In the genomic region with DNA sequence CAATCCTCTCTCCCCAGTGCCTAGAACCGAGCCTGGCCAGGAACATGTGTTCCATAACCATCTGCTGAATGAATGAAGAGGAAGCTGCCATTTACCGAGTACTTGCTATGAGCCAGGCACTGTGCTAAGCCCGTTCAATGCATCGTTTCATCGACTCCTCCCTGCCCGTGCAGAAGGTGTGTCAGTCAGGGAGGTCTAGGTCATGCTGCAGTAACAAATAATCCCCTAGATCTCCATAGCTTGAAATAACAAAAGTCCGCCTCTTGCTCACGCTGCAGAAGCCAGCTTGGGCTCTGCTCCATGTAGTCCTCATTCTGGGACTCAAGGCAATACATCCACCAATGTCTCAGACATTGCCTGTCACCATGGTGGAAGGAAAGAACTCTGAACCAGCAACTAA, we compare ENCODE assay signal across 19 cellular contexts.
DNase-seq lines count a peak whose midpoint lies in the region; ATAC-seq and TF ChIP-seq lines count a peak whose summit lies in the region.
"Had no signal": no experiment of that assay in that cellular context is flagged by ENCODE, and none has a peak within 500 bp of the region (broad histone marks: within the 10 kb centered on the region; RNA-seq: fewer than 3 reads in every experiment).

No MANE protein-coding gene starts in this region.

- POLR2A ChIA-PET in Panc1 (lab: Charles Lee) = no interaction called here

- H3K36me3 Mint-ChIP-seq in brain = peaks cover 9% of the 10 kb centered on the region
- peaks cover 3 to 13% of the 10 kb centered on the region in 2 donors for H3K36me3 Mint-ChIP-seq in stimulated activated naive B cell treated with anti-CD40 and anti-IgM and Interleukin-4, amounts not matched to agents 10 μg/mL and 1 μg/mL and 100 μg/mL, for 72 hours
- H3K36me3 Mint-ChIP-seq: CD4-positive, alpha-beta memory T cell had no signal

- DNase-seq in right cardiac atrium = peak in 1 of 3 donors; percentile 35
- no peak for DNase-seq in heart right ventricle
- no peak for DNase-seq in Panc1 (ENCODE audit: low read depth, low spot score)
- no peak for DNase-seq in stimulated activated naive B cell treated with anti-CD40 and anti-IgM and Interleukin-4, amounts not matched to agents 10 μg/mL and 1 μg/mL and 100 μg/mL, for 72 hours
- DNase-seq in caudate nucleus (lab: John Stamatoyannopoulos, UW) = no peak
- no peak for DNase-seq in breast epithelium (ENCODE audit: low spot score in 2 of 2)
- DNase-seq: ACHN; AML-193; CD4-positive, alpha-beta memory T cell; DMS53; KBM-7; NCI-H1436 treated with DMSO at 0.1 percent for 48 hours; NCI-H2029 treated with DMSO at 0.1 percent for 48 hours; NCI-H748 treated with DMSO at 0.1 percent for 48 hours; OCI-M1; RPMI8226 had no signal

- intact Hi-C loops in right cardiac atrium (cut with DNase I) = loop anchor here (5.0 to 10.0 kb wide), 6 partner anchors 195 to 438 kb away; partner anchors contain the start of gene NCOR2 (in 3 of the 4)
- intact Hi-C loops in heart right ventricle (cut with DNase I) = loop anchor here in 9 of 10 donors (5.0 to 10.0 kb wide), 14 partner anchors 65 to 438 kb away; partner anchors contain the start of gene NCOR2 (in 2 of the 9)
- intact Hi-C loops in Panc1 (cut with micrococcal nuclease; ENCODE audit: unreplicated experiment) = loop anchor here (10.0 kb wide), 1 partner anchor 198 kb away; the partner anchor contains the start of gene NCOR2
- intact Hi-C loops in breast epithelium (cut with DNase I; ENCODE audit: low total_unique reads) = no loop called here

- H3K9me3 ChIP-seq in right cardiac atrium (ENCODE audit: control insufficient read depth, low read length) (no peaks in the 10 kb centered on the region), heart right ventricle (peaks cover 0 to 25% (median 8%) of the 10 kb centered on the region in 11 donors), Panc1 (ENCODE audit: control insufficient read depth, insufficient read depth, low read depth, low read length) (peaks cover 9% of the 10 kb centered on the region; the same call in 1 of the 2 replicates), breast epithelium (peaks cover 0 to 7% of the 10 kb centered on the region in 2 donors)

- CTCF ChIA-PET in Panc1 (lab: Charles Lee) = no interaction called here

- no peak for TF ChIP-seq CTCF in heart right ventricle (IDR thresholded peaks at IDR 0.05)
- TF ChIP-seq CTCF in Panc1 (IDR thresholded peaks at IDR 0.05) = no peak
- no peak for TF ChIP-seq CTCF in brain (conservative IDR thresholded peaks at IDR 0.05)
- no peak for TF ChIP-seq CTCF in breast epithelium (IDR thresholded peaks at IDR 0.05)

- H3K4me1 ChIP-seq in right cardiac atrium (ENCODE audit: control insufficient read depth, insufficient read depth, low read length) (peaks cover 21% of the 10 kb centered on the region), heart right ventricle (peaks cover 12 to 78% (median 59%) of the 10 kb centered on the region in 9 donors), Panc1 (ENCODE audit: control insufficient read depth, insufficient read depth, low read length) (peaks cover 24% of the 10 kb centered on the region), breast epithelium (peaks cover 9 to 24% of the 10 kb centered on the region in 2 donors)

- H3K4me1 Mint-ChIP-seq in brain = peaks cover 53% of the 10 kb centered on the region
- H3K4me1 Mint-ChIP-seq in stimulated activated naive B cell treated with anti-CD40 and anti-IgM and Interleukin-4, amounts not matched to agents 10 μg/mL and 1 μg/mL and 100 μg/mL, for 72 hours = peaks cover 39 to 64% of the 10 kb centered on the region in 2 donors

- H3K27ac Mint-ChIP-seq in brain = peak overlapping the region in 3 of 5 experiments; percentile 26 to 61 (median 57)
- peak overlapping the region; percentile 25 for H3K27ac Mint-ChIP-seq in stimulated activated naive B cell treated with anti-CD40 and anti-IgM and Interleukin-4, amounts not matched to agents 10 μg/mL and 1 μg/mL and 100 μg/mL, for 72 hours

- H3K27ac ChIP-seq in right cardiac atrium (ENCODE audit: low read length) (peak overlapping the region; percentile 19), heart right ventricle (peak overlapping the region in 4 of 10 donors; percentile 13 to 67 (median 25)), Panc1 (ENCODE audit: low read length) (peak overlapping the region; percentile 48; the same call in 1 of the 2 replicates), caudate nucleus (ENCODE audit: low read depth, low read length) (no peak overlapping the region), breast epithelium (no peak overlapping the region)
- H3K27ac ChIP-seq: HL-60, SJSA1 had no signal

- H3K4me3 ChIP-seq in right cardiac atrium (ENCODE audit: low read length) (no peak overlapping the region), heart right ventricle (no peak overlapping the region), Panc1 (ENCODE audit: low read depth in 2 of 2, low read length in 2 of 2) (no peak overlapping the region), breast epithelium (no peak overlapping the region)
- H3K4me3 ChIP-seq: SJSA1 had no signal

- no peak overlapping the region for H3K4me3 Mint-ChIP-seq in brain
- H3K4me3 Mint-ChIP-seq in stimulated activated naive B cell treated with anti-CD40 and anti-IgM and Interleukin-4, amounts not matched to agents 10 μg/mL and 1 μg/mL and 100 μg/mL, for 72 hours = no peak overlapping the region
- H3K4me3 Mint-ChIP-seq: CD4-positive, alpha-beta memory T cell had no signal

- in situ Hi-C loops in Panc1 (cut with HindIII; ENCODE audit: low pct_unique_long_range_greater_than_20kb, low sequenced_read_pairs) = no loop called here

- ATAC-seq in right cardiac atrium (no peak), heart right ventricle (no peak), Panc1 (no peak)
- no peak for ATAC-seq in stimulated activated naive B cell treated with anti-CD40 and anti-IgM and Interleukin-4, amounts not matched to agents 10 μg/mL and 1 μg/mL and 100 μg/mL, for 72 hours (replicated peaks)

- H3K27me3 ChIP-seq in right cardiac atrium (ENCODE audit: control insufficient read depth, insufficient read depth) (no peaks in the 10 kb centered on the region), heart right ventricle (no peaks in the 10 kb centered on the region), Panc1 (ENCODE audit: control insufficient read depth, insufficient read depth, low read length) (no peaks in the 10 kb centered on the region), breast epithelium (no peaks in the 10 kb centered on the region)
- H3K27me3 ChIP-seq: SJSA1 had no signal

- WGBS in right cardiac atrium = 95% methylated on average over 8 of the region's 8 CpGs
- 90 to 95% methylated on average over 8 of the region's 8 CpGs for WGBS in heart right ventricle, 2 donors

- no peak for TF ChIP-seq POLR2A in breast epithelium (IDR thresholded peaks at IDR 0.05)

- peaks cover 3% of the 10 kb centered on the region for H3K27me3 Mint-ChIP-seq in brain
- peaks cover 16 to 26% of the 10 kb centered on the region in 2 donors for H3K27me3 Mint-ChIP-seq in stimulated activated naive B cell treated with anti-CD40 and anti-IgM and Interleukin-4, amounts not matched to agents 10 μg/mL and 1 μg/mL and 100 μg/mL, for 72 hours

- H3K36me3 ChIP-seq in heart right ventricle (no peaks in the 10 kb centered on the region), Panc1 (ENCODE audit: control insufficient read depth, insufficient read depth, low read length) (no peaks in the 10 kb centered on the region), breast epithelium (no peaks in the 10 kb centered on the region)

- no TSS peak for BruUV-seq in Panc1 (replicated peaks; lab: Mats Ljungman, UMichigan)

- peaks cover 19 to 46% (median 28%) of the 10 kb centered on the region in 5 experiments for H3K9me3 Mint-ChIP-seq in brain
- H3K9me3 Mint-ChIP-seq in stimulated activated naive B cell treated with anti-CD40 and anti-IgM and Interleukin-4, amounts not matched to agents 10 μg/mL and 1 μg/mL and 100 μg/mL, for 72 hours = peaks cover 12% of the 10 kb centered on the region in 2 donors

Comparison
In these comparisons a context has a peak if more than half of its experiments do, and no peak if none do; other contexts are left out.
1. H3K27ac ChIP-seq: peak in right cardiac atrium (single experiment) and Panc1 (single experiment); none in caudate nucleus (single experiment) and breast epithelium (0 of 2).